ENCODE assay signal across 2 cellular contexts in the genomic region with DNA sequence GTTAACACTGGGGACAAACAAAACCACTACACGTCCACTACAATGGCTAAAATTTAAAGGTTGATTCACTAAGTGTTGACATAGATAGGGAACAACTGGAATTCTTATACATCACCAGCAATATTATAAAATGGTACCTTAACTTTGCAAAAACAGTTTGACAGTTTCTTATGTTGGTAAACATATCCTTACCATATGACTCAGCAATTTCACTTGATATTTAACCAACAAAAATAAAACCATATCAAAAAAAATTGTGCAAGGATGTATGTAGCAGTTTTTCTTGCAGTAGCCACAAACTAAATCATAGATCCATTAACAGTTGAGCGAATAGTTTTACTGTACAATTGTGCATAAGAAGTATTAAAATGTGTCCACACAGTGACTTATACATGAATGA.
TF ChIP-seq lines count a peak whose summit lies in the region.

No MANE protein-coding gene starts in this region.

TF ChIP-seq in HepG2, 621 proteins besides CTCF, POLR2A, EP300 and RAD21:
- TF ChIP-seq ZSCAN20 (CRISPR knock-in tag; IDR thresholded peaks at IDR 0.05; ENCODE audit: borderline replicate concordance) = no peak
- TF ChIP-seq CCAR2 (optimal IDR thresholded peaks at IDR 0.05; ENCODE audit: low read depth, low read length) = no peak
- TF ChIP-seq KDM5B (CRISPR knock-in tag; IDR thresholded peaks at IDR 0.05; ENCODE audit: borderline replicate concordance) = no peak
- no peak for TF ChIP-seq BCL6 (CRISPR knock-in tag; IDR thresholded peaks at IDR 0.05)
- no peak for TF ChIP-seq GFI1 (CRISPR knock-in tag; IDR thresholded peaks at IDR 0.05; ENCODE audit: borderline replicate concordance)
- no peak for TF ChIP-seq ZNF761 (CRISPR knock-in tag; conservative IDR thresholded peaks at IDR 0.05)
- TF ChIP-seq ZNF256 (CRISPR knock-in tag; conservative IDR thresholded peaks at IDR 0.05) = no peak
- TF ChIP-seq CEBPB (IDR thresholded peaks at IDR 0.05; ENCODE audit: borderline replicate concordance, low read depth, low read length) = no peak
- no peak for TF ChIP-seq ZC3H4 (CRISPR knock-in tag; IDR thresholded peaks at IDR 0.05; ENCODE audit: borderline replicate concordance)
- TF ChIP-seq, protein P1, sequence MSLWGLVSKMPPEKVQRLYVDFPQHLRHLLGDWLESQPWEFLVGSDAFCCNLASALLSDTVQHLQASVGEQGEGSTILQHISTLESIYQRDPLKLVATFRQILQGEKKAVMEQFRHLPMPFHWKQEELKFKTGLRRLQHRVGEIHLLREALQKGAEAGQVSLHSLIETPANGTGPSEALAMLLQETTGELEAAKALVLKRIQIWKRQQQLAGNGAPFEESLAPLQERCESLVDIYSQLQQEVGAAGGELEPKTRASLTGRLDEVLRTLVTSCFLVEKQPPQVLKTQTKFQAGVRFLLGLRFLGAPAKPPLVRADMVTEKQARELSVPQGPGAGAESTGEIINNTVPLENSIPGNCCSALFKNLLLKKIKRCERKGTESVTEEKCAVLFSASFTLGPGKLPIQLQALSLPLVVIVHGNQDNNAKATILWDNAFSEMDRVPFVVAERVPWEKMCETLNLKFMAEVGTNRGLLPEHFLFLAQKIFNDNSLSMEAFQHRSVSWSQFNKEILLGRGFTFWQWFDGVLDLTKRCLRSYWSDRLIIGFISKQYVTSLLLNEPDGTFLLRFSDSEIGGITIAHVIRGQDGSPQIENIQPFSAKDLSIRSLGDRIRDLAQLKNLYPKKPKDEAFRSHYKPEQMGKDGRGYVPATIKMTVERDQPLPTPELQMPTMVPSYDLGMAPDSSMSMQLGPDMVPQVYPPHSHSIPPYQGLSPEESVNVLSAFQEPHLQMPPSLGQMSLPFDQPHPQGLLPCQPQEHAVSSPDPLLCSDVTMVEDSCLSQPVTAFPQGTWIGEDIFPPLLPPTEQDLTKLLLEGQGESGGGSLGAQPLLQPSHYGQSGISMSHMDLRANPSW (CRISPR knock-in tag; IDR thresholded peaks at IDR 0.05; ENCODE audit: borderline replicate concordance) = no peak
- TF ChIP-seq, protein P2, sequence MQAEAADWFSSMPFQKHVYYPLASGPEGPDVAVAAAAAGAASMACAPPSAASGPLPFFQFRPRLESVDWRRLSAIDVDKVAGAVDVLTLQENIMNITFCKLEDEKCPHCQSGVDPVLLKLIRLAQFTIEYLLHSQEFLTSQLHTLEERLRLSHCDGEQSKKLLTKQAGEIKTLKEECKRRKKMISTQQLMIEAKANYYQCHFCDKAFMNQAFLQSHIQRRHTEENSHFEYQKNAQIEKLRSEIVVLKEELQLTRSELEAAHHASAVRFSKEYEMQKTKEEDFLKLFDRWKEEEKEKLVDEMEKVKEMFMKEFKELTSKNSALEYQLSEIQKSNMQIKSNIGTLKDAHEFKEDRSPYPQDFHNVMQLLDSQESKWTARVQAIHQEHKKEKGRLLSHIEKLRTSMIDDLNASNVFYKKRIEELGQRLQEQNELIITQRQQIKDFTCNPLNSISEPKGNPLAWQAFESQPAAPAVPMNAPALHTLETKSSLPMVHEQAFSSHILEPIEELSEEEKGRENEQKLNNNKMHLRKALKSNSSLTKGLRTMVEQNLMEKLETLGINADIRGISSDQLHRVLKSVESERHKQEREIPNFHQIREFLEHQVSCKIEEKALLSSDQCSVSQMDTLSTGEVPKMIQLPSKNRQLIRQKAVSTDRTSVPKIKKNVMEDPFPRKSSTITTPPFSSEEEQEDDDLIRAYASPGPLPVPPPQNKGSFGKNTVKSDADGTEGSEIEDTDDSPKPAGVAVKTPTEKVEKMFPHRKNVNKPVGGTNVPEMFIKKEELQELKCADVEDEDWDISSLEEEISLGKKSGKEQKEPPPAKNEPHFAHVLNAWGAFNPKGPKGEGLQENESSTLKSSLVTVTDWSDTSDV (CRISPR knock-in tag; IDR thresholded peaks at IDR 0.05) = no peak
- peak; percentile 69 for TF ChIP-seq NFE2L2 (IDR thresholded peaks at IDR 0.05; ENCODE audit: low read length)
- no peak for TF ChIP-seq NONO (IDR thresholded peaks at IDR 0.05)
- no peak for TF ChIP-seq NONO (CRISPR knock-in tag; conservative IDR thresholded peaks at IDR 0.05)
- peak; percentile 45 to 69; a peak in 3 of 4 replicates for TF ChIP-seq MAFK (conservative IDR thresholded peaks at IDR 0.05 in 1 of 2, IDR thresholded peaks at IDR 0.05 in 1 of 2; ENCODE audit: low read length in 2 of 2)
- TF ChIP-seq ZNF891 (CRISPR knock-in tag; IDR thresholded peaks at IDR 0.05) = no peak
- no peak for TF ChIP-seq ZNF33A (CRISPR knock-in tag; IDR thresholded peaks at IDR 0.05; ENCODE audit: borderline replicate concordance)
- TF ChIP-seq, protein P3, sequence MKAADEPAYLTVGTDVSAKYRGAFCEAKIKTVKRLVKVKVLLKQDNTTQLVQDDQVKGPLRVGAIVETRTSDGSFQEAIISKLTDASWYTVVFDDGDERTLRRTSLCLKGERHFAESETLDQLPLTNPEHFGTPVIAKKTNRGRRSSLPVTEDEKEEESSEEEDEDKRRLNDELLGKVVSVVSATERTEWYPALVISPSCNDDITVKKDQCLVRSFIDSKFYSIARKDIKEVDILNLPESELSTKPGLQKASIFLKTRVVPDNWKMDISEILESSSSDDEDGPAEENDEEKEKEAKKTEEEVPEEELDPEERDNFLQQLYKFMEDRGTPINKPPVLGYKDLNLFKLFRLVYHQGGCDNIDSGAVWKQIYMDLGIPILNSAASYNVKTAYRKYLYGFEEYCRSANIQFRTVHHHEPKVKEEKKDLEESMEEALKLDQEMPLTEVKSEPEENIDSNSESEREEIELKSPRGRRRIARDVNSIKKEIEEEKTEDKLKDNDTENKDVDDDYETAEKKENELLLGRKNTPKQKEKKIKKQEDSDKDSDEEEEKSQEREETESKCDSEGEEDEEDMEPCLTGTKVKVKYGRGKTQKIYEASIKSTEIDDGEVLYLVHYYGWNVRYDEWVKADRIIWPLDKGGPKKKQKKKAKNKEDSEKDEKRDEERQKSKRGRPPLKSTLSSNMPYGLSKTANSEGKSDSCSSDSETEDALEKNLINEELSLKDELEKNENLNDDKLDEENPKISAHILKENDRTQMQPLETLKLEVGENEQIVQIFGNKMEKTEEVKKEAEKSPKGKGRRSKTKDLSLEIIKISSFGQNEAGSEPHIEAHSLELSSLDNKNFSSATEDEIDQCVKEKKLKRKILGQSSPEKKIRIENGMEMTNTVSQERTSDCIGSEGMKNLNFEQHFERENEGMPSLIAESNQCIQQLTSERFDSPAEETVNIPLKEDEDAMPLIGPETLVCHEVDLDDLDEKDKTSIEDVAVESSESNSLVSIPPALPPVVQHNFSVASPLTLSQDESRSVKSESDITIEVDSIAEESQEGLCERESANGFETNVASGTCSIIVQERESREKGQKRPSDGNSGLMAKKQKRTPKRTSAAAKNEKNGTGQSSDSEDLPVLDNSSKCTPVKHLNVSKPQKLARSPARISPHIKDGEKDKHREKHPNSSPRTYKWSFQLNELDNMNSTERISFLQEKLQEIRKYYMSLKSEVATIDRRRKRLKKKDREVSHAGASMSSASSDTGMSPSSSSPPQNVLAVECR (CRISPR knock-in tag; IDR thresholded peaks at IDR 0.05; ENCODE audit: borderline replicate concordance) = no peak
- no peak for TF ChIP-seq ERF (CRISPR knock-in tag; IDR thresholded peaks at IDR 0.05)
- no peak for TF ChIP-seq HCFC1 (IDR thresholded peaks at IDR 0.05; ENCODE audit: low read depth, low read length)
- TF ChIP-seq MAFF (IDR thresholded peaks at IDR 0.05; ENCODE audit: low read depth, low read length) = peak; percentile 50; the same call in 1 of the 2 replicates

TF ChIP-seq in K562, 482 proteins besides CTCF, POLR2A, EP300 and RAD21 (continues in another document):
- TF ChIP-seq BACH1 (tag; IDR thresholded peaks at IDR 0.05) = no peak
- no peak for TF ChIP-seq NRF1 (conservative IDR thresholded peaks at IDR 0.05 in 1 of 2, IDR thresholded peaks at IDR 0.05 in 1 of 2)
- no peak for TF ChIP-seq HMG20A (CRISPR knock-in tag; conservative IDR thresholded peaks at IDR 0.05)
- TF ChIP-seq MAFG (tag; conservative IDR thresholded peaks at IDR 0.05) = peak; percentile 80
- no peak for TF ChIP-seq FOSL1 (tag; conservative IDR thresholded peaks at IDR 0.05)
- TF ChIP-seq NBN (IDR thresholded peaks at IDR 0.05; ENCODE audit: low read depth) = no peak
- no peak for TF ChIP-seq TAF7 (tag; IDR thresholded peaks at IDR 0.05)
- no peak for TF ChIP-seq NONO (IDR thresholded peaks at IDR 0.05; ENCODE audit: low read depth in 2 of 2, low read length in 1 of 2)
- TF ChIP-seq EWSR1 (IDR thresholded peaks at IDR 0.05; ENCODE audit: borderline replicate concordance, low read depth, partially characterized antibody) = no peak
- TF ChIP-seq, protein P4, sequence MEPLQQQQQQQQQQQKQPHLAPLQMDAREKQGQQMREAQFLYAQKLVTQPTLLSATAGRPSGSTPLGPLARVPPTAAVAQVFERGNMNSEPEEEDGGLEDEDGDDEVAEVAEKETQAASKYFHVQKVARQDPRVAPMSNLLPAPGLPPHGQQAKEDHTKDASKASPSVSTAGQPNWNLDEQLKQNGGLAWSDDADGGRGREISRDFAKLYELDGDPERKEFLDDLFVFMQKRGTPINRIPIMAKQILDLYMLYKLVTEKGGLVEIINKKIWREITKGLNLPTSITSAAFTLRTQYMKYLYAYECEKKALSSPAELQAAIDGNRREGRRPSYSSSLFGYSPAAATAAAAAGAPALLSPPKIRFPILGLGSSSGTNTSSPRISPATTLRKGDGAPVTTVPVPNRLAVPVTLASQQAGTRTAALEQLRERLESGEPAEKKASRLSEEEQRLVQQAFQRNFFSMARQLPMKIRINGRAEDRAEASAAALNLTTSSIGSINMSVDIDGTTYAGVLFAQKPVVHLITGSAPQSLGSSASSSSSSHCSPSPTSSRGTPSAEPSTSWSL (CRISPR knock-in tag; IDR thresholded peaks at IDR 0.05; ENCODE audit: borderline replicate concordance) = no peak
- TF ChIP-seq ZNF143 (CRISPR knock-in tag; IDR thresholded peaks at IDR 0.05) = no peak
- TF ChIP-seq TCF7 (IDR thresholded peaks at IDR 0.05; ENCODE audit: borderline replicate concordance) = no peak
- TF ChIP-seq, protein P1 (CRISPR knock-in tag; IDR thresholded peaks at IDR 0.05) = no peak
- no peak for TF ChIP-seq ZNF57 (CRISPR knock-in tag; IDR thresholded peaks at IDR 0.05)
- no peak for TF ChIP-seq XRCC4 (IDR thresholded peaks at IDR 0.05; ENCODE audit: extremely low read depth, insufficient read depth, insufficient read length)
- no peak for TF ChIP-seq ELF4 (CRISPR knock-in tag; IDR thresholded peaks at IDR 0.05)
- no peak for TF ChIP-seq RUNX1 (IDR thresholded peaks at IDR 0.05; ENCODE audit: low read depth)
- TF ChIP-seq, protein P5, sequence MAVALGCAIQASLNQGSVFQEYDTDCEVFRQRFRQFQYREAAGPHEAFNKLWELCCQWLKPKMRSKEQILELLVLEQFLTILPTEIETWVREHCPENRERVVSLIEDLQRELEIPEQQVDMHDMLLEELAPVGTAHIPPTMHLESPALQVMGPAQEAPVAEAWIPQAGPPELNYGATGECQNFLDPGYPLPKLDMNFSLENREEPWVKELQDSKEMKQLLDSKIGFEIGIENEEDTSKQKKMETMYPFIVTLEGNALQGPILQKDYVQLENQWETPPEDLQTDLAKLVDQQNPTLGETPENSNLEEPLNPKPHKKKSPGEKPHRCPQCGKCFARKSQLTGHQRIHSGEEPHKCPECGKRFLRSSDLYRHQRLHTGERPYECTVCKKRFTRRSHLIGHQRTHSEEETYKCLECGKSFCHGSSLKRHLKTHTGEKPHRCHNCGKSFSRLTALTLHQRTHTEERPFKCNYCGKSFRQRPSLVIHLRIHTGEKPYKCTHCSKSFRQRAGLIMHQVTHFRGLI (CRISPR knock-in tag; IDR thresholded peaks at IDR 0.05) = no peak
- no peak for TF ChIP-seq XRCC5 (IDR thresholded peaks at IDR 0.05; ENCODE audit: low read depth, low read length)
- no peak for TF ChIP-seq PTRF (tag; IDR thresholded peaks at IDR 0.05)
- TF ChIP-seq DMBX1 (CRISPR knock-in tag; IDR thresholded peaks at IDR 0.05; ENCODE audit: borderline replicate concordance) = no peak
- no peak for TF ChIP-seq NFIC (IDR thresholded peaks at IDR 0.05)
- TF ChIP-seq ZSCAN32 (CRISPR knock-in tag; IDR thresholded peaks at IDR 0.05) = no peak
- no peak for TF ChIP-seq HMGN3 (IDR thresholded peaks at IDR 0.05; ENCODE audit: borderline replicate concordance, extremely low read depth, insufficient read length, low read depth, low read length)
- TF ChIP-seq ZNF184 (CRISPR knock-in tag; IDR thresholded peaks at IDR 0.05) = no peak
- TF ChIP-seq SMARCA5 (IDR thresholded peaks at IDR 0.05) = no peak
- no peak for TF ChIP-seq PRMT5 (CRISPR knock-in tag; IDR thresholded peaks at IDR 0.05)
- TF ChIP-seq, protein P6, sequence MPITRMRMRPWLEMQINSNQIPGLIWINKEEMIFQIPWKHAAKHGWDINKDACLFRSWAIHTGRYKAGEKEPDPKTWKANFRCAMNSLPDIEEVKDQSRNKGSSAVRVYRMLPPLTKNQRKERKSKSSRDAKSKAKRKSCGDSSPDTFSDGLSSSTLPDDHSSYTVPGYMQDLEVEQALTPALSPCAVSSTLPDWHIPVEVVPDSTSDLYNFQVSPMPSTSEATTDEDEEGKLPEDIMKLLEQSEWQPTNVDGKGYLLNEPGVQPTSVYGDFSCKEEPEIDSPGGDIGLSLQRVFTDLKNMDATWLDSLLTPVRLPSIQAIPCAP (CRISPR knock-in tag; IDR thresholded peaks at IDR 0.05; ENCODE audit: borderline replicate concordance) = no peak
- TF ChIP-seq SOX6 (IDR thresholded peaks at IDR 0.05) = no peak
- no peak for TF ChIP-seq HSF4 (CRISPR knock-in tag; IDR thresholded peaks at IDR 0.05; ENCODE audit: borderline replicate concordance)
- no peak for TF ChIP-seq RBM34 (IDR thresholded peaks at IDR 0.05; ENCODE audit: borderline replicate concordance, insufficient read depth, low read length)
- TF ChIP-seq ZNF507 (tag; conservative IDR thresholded peaks at IDR 0.05) = no peak
- no peak for TF ChIP-seq TGIF2 (CRISPR knock-in tag; IDR thresholded peaks at IDR 0.05)
- peak; percentile 45; the same call in 1 of the 2 replicates for TF ChIP-seq MAFK (IDR thresholded peaks at IDR 0.05; ENCODE audit: low read length)
- TF ChIP-seq RB1 (IDR thresholded peaks at IDR 0.05; ENCODE audit: low read depth) = no peak
- TF ChIP-seq SRSF9 (IDR thresholded peaks at IDR 0.05; ENCODE audit: borderline replicate concordance, low read depth, low read length) = no peak
- TF ChIP-seq LCOR (CRISPR knock-in tag; IDR thresholded peaks at IDR 0.05) = no peak
- TF ChIP-seq ZNF780A (CRISPR knock-in tag; IDR thresholded peaks at IDR 0.05) = no peak
- TF ChIP-seq NFE2 (IDR thresholded peaks at IDR 0.05; ENCODE audit: low read depth) = peak; percentile 59; the same call in 1 of the 2 replicates
